ENCODE assay signal across 14 cellular contexts in the genomic region with DNA sequence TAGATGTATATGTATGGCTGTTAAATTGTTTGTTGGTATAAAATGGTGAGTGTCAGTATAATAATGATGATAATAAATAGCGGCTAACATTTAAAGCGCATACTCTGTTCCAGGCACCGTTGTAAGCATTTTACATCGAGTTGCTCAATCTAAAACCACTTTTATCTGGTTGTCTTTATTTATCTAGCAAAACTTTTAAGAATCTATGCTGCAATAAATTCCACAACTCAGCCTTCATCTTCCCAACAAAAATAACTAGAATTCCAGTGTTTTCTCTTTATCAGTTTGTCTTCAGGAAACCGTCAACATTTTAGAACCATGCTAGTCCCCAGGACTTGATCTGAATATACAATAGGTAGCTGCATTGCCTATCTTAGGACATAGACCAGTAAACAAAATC. TPM values are rescaled to one million over a fixed set of nuclear protein-coding genes. Genes with fewer than 3 reads are reported as not detected.
A peak's percentile ranks its signal among the peaks of the same experiment; 100 is the strongest.
DNase-seq lines count a peak whose midpoint lies in the region; ATAC-seq, FAIRE-seq and TF ChIP-seq lines count a peak whose summit lies in the region.
"Had no signal": no experiment of that assay in that cellular context is flagged by ENCODE, and none has a peak within 500 bp of the region (broad histone marks: within the 10 kb centered on the region; RNA-seq: fewer than 3 reads in every experiment).

No MANE protein-coding gene starts in this region.

- POLR2A ChIA-PET in HepG2 (lab: Yijun Ruan, JAX), result no interaction called here

- no peaks in the 10 kb centered on the region for H3K9me3 ChIP-seq in HepG2 (ENCODE audit: low read length)
- no peaks in the 10 kb centered on the region for H3K9me3 ChIP-seq in right lobe of liver
- H3K9me3 ChIP-seq in mesodermal cell (ENCODE audit: control insufficient read depth, low read length), result no peaks in the 10 kb centered on the region
- H3K9me3 ChIP-seq: BLaER1 had no signal

- no peak overlapping the region for H3K4me2 ChIP-seq in HepG2 (ENCODE audit: low read depth, low read length)
- H3K4me2 ChIP-seq: BLaER1 had no signal

- intact Hi-C loops in HepG2 (cut with micrococcal nuclease; ENCODE audit: unreplicated experiment), result no loop called here
- intact Hi-C loops in right lobe of liver (cut with DNase I), result no loop called here

- H3K79me2 ChIP-seq in HepG2 (ENCODE audit: insufficient read depth, low read length), result no peaks in the 10 kb centered on the region

- no peak for TF ChIP-seq RAD21 in HepG2 (CRISPR knock-in tag; IDR thresholded peaks at IDR 0.05)

- no peak overlapping the region for H2AFZ ChIP-seq in HepG2 (ENCODE audit: low read length)
- H2AFZ ChIP-seq: GM23248 had no signal

- H3K27ac ChIP-seq in HepG2 (ENCODE audit: extremely low read length, insufficient read depth, low read length), result no peak overlapping the region
- no peak overlapping the region for H3K27ac ChIP-seq in right lobe of liver
- peak overlapping the region; percentile 29 for H3K27ac ChIP-seq in mesodermal cell (ENCODE audit: low read depth, low read length, severe bottlenecking)
- H3K27ac ChIP-seq: 22Rv1, BLaER1, GM23248 had no signal

- H3K4me1 ChIP-seq in HepG2 (ENCODE audit: insufficient read depth, low read length) (peaks cover 29% of the 10 kb centered on the region), right lobe of liver (no peaks in the 10 kb centered on the region), mesodermal cell (ENCODE audit: control insufficient read depth, insufficient read depth, low read length, poor library complexity, severe bottlenecking) (no peaks in the 10 kb centered on the region)

- no TSS peak for BruUV-seq in HepG2 (replicated peaks; lab: Mats Ljungman, UMichigan)

- CTCF ChIA-PET in HepG2 (lab: Yijun Ruan, JAX; ENCODE audit: low intra/inter-chr PET ratio, low total read pairs), result no interaction called here

- TF ChIP-seq POLR2A in HepG2 (IDR thresholded peaks at IDR 0.05; ENCODE audit: insufficient read depth in 1 of 2, low read depth in 2 of 2, low read length in 2 of 2), result no peak
- no peak for TF ChIP-seq POLR2A in right lobe of liver (IDR thresholded peaks at IDR 0.05)

- no peak for ATAC-seq in HepG2
- ATAC-seq in right lobe of liver, result no peak

- in situ Hi-C loops in HepG2 (cut with HindIII; ENCODE audit: extremely low pct_ligation_motif_present, low pct_unique_long_range_greater_than_20kb), result no loop called here

- H3K27me3 ChIP-seq in HepG2 (ENCODE audit: control insufficient read depth in 1 of 2, insufficient read depth in 2 of 2, low read length in 2 of 2), result no peaks in the 10 kb centered on the region; a peak in 1 of 5 replicates
- H3K27me3 ChIP-seq in right lobe of liver, result no peaks in the 10 kb centered on the region
- H3K27me3 ChIP-seq: BLaER1 had no signal

- TF ChIP-seq EP300 in HepG2 (IDR thresholded peaks at IDR 0.05; ENCODE audit: low read depth in 2 of 2, low read length in 2 of 2) (no peak), HepG2 (CRISPR knock-in tag; IDR thresholded peaks at IDR 0.05; ENCODE audit: borderline replicate concordance) (no peak)

- WGBS in HepG2 (ENCODE audit: low lambda C conversion rate), result 78% methylated on average over 5 of the region's 5 CpGs
- WGBS in right lobe of liver (ENCODE audit: insufficient coverage, low coverage, low lambda C conversion rate, missing lambda C conversion rate), result 76% methylated on average over 5 of the region's 5 CpGs
- 92% methylated on average over 4 of the region's 5 CpGs; no CpG with 5 or more reads in 1 of the 2 experiments for WGBS in mesodermal cell (ENCODE audit: insufficient coverage in 2 of 2), 2 experiments

- H4K20me1 ChIP-seq in HepG2 (ENCODE audit: insufficient read depth, low read length), result no peaks in the 10 kb centered on the region
- H4K20me1 ChIP-seq: BLaER1 had no signal

- FAIRE-seq in HepG2 (lab: Jason Lieb, UNC) (no peak), RCC 7860 (lab: Jason Lieb, UNC) (no peak)

- H3K4me3 ChIP-seq in HepG2 (replicated peaks in 1 of 3; ENCODE audit: insufficient read depth in 1 of 3, low read depth in 2 of 3, low read length in 3 of 3) (no peak overlapping the region), right lobe of liver (no peak overlapping the region), choroid plexus epithelial cell (ENCODE audit: low read depth, low read length) (no peak overlapping the region), mesodermal cell (ENCODE audit: extremely low read depth, insufficient read depth, low read length, poor library complexity, severe bottlenecking) (no peak overlapping the region)
- H3K4me3 ChIP-seq: BLaER1, GM23248 had no signal

- H3K36me3 ChIP-seq in HepG2 (replicated peaks in 1 of 2; ENCODE audit: control insufficient read depth in 1 of 2, insufficient read depth in 2 of 2, low read length in 2 of 2) (0 out of 5 replicates have a peak, but pooled peaks cover 0 to 3% of the 10 kb centered on the region in 2 experiments), right lobe of liver (no peaks in the 10 kb centered on the region), mesodermal cell (ENCODE audit: control insufficient read depth, insufficient read depth, low read length) (peaks cover 9% of the 10 kb centered on the region)

- TF ChIP-seq CTCF in HepG2 (CRISPR knock-in tag; IDR thresholded peaks at IDR 0.05) (no peak), right lobe of liver (IDR thresholded peaks at IDR 0.05) (no peak), choroid plexus epithelial cell (conservative IDR thresholded peaks at IDR 0.05; ENCODE audit: low read depth, low read length) (no peak)

- H3K9ac ChIP-seq in HepG2 (ENCODE audit: insufficient read depth, low read depth, low read length), result no peak overlapping the region
- H3K9ac ChIP-seq: BLaER1, GM23248 had no signal

- DNase-seq in HepG2 (ENCODE audit: low spot score) (peak; percentile 28), right lobe of liver (no peak), choroid plexus epithelial cell (ENCODE audit: low read depth) (peak; percentile 34), RCC 7860 (ENCODE audit: low spot score) (no peak), kidney tubule cell (ENCODE audit: low spot score) (no peak)
- no peak for DNase-seq in activated naive CD4-positive, alpha-beta T cell treated with Interleukin-2 at 50 U/mL for 16 hours
- DNase-seq: AML-193; CD8-positive, alpha-beta memory T cell; DMS53; GM23248; H7 had no signal

TF ChIP-seq in HepG2, 621 proteins besides CTCF, POLR2A, EP300 and RAD21 (continues in another document):
- TF ChIP-seq, protein P1, sequence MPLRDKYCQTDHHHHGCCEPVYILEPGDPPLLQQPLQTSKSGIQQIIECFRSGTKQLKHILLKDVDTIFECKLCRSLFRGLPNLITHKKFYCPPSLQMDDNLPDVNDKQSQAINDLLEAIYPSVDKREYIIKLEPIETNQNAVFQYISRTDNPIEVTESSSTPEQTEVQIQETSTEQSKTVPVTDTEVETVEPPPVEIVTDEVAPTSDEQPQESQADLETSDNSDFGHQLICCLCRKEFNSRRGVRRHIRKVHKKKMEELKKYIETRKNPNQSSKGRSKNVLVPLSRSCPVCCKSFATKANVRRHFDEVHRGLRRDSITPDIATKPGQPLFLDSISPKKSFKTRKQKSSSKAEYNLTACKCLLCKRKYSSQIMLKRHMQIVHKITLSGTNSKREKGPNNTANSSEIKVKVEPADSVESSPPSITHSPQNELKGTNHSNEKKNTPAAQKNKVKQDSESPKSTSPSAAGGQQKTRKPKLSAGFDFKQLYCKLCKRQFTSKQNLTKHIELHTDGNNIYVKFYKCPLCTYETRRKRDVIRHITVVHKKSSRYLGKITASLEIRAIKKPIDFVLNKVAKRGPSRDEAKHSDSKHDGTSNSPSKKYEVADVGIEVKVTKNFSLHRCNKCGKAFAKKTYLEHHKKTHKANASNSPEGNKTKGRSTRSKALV (CRISPR knock-in tag; IDR thresholded peaks at IDR 0.05), result no peak
- TF ChIP-seq ZNF510 (CRISPR knock-in tag; IDR thresholded peaks at IDR 0.05; ENCODE audit: low read depth) (no peak), TFAP4 (IDR thresholded peaks at IDR 0.05; ENCODE audit: borderline replicate concordance, low read depth) (no peak), U2AF2 (IDR thresholded peaks at IDR 0.05; ENCODE audit: low read depth, low read length) (no peak), HNRNPK (IDR thresholded peaks at IDR 0.05; ENCODE audit: low read depth, low read length, poor library complexity, severe bottlenecking) (no peak), ZNF790 (CRISPR knock-in tag; IDR thresholded peaks at IDR 0.05; ENCODE audit: borderline replicate concordance) (no peak), ZNF746 (CRISPR knock-in tag; IDR thresholded peaks at IDR 0.05) (no peak)

RNA-seq across cellular contexts. Expression of gene SLC16A1, which starts 19.3 kb away (rescaled TPM):
- total RNA-seq in HepG2 (2016; rRNA removed; fragmentation: Illumina TruSeq; extraction: Trizol) (67.0 and 106 TPM in 2 replicates), right lobe of liver (10 to 100 TPM; 26.1 to 81.9 (median 55.2) TPM)
- total RNA-seq in HepG2 (2016; cell fraction: cytosol; rRNA removed; fragmentation: Illumina TruSeq; extraction: Trizol; ENCODE audit: low read depth), result 5.3 and 6.0 TPM in 2 replicates
- total RNA-seq in HepG2 (2016; cell fraction: insoluble cytoplasmic fraction; rRNA removed; fragmentation: Illumina TruSeq; extraction: Trizol), result 65.8 and 105 TPM in 2 replicates
- total RNA-seq in HepG2 (2016; cell fraction: membrane; rRNA removed; fragmentation: Illumina TruSeq; extraction: Trizol), result 15.3 and 18.4 TPM in 2 replicates
- 102 and 125 TPM in 2 replicates for total RNA-seq in HepG2 (2016; cell fraction: nucleus; rRNA removed; fragmentation: Illumina TruSeq; extraction: Trizol)
- 135 and 142 TPM in 2 replicates for polyA plus RNA-seq in HepG2 (2011; rRNA removed)
- 110 and 155 TPM in 2 replicates for polyA plus RNA-seq in HepG2 (2011; cell fraction: cytosol; rRNA removed)
- polyA plus RNA-seq in HepG2 (2011; cell fraction: nucleus; rRNA removed), result 50.4 and 50.5 TPM in 2 replicates
- polyA plus RNA-seq in HepG2 (2012), result 134 and 147 TPM in 2 replicates
- 3.0 and 3.3 TPM in 2 replicates for polyA plus RNA-seq in HepG2 (2016; cell fraction: cytosol; fragmentation: Illumina TruSeq; extraction: Trizol; ENCODE audit: low read depth)
- polyA plus RNA-seq in HepG2 (2016; cell fraction: insoluble cytoplasmic fraction; fragmentation: Illumina TruSeq; extraction: Trizol; ENCODE audit: low read depth), result 49.1 and 53.6 TPM in 2 replicates
- 8.1 and 9.3 TPM in 2 replicates for polyA plus RNA-seq in HepG2 (2016; cell fraction: membrane; fragmentation: Illumina TruSeq; extraction: Trizol; ENCODE audit: low read depth)
- 109 and 119 TPM in 2 replicates for polyA plus RNA-seq in HepG2 (2016; cell fraction: nucleus; fragmentation: Illumina TruSeq; extraction: Trizol; ENCODE audit: insufficient read depth, low read depth)
- polyA minus RNA-seq in HepG2 (2011; rRNA and poly(A)+ RNA removed; ENCODE audit: low replicate concordance), result 467 and 535 TPM in 2 replicates
- 185 and 199 TPM in 2 replicates for polyA minus RNA-seq in HepG2 (2011; cell fraction: cytosol; rRNA and poly(A)+ RNA removed)
- polyA minus RNA-seq in HepG2 (2011; cell fraction: nucleus; rRNA and poly(A)+ RNA removed), result 108 and 115 TPM in 2 replicates
- polyA plus RNA-seq in mesodermal cell (2013, experiment 1 of 2), result 97.9 TPM
- polyA plus RNA-seq in mesodermal cell (2013, experiment 2 of 2), result 113 TPM

Comparison
In these comparisons a context has a peak if more than half of its experiments do, and no peak if none do; other contexts are left out.
1. DNase-seq: peak in HepG2 (single experiment) and choroid plexus epithelial cell (single experiment); none in right lobe of liver (0 of 3), RCC 7860 (single experiment), kidney tubule cell (single experiment) and activated naive CD4-positive, alpha-beta T cell treated with Interleukin-2 at 50 U/mL for 16 hours (single experiment).